ENCODE assay signal across 1 cellular context in genomic region chr5:175385691-175386360, GRCh38.
A peak's percentile ranks its signal among the peaks of the same experiment; 100 is the strongest.
TF ChIP-seq lines count a peak whose summit lies in the region.

No MANE protein-coding gene starts in this region.

TF ChIP-seq in HEK293, 187 proteins besides CTCF, POLR2A, EP300 and RAD21 (continued from another document and continues in another):
- peak; percentile 42; the same call in 1 of the 2 replicates for TF ChIP-seq ZBTB6 (tag by site-specific recombination; IDR thresholded peaks at IDR 0.05)
- no peak for TF ChIP-seq ZNF324 (tag by site-specific recombination; IDR thresholded peaks at IDR 0.05)
- TF ChIP-seq ZEB2 (tag by site-specific recombination; IDR thresholded peaks at IDR 0.05): no peak
- no peak for TF ChIP-seq ZNF239 (tag by site-specific recombination; IDR thresholded peaks at IDR 0.05)
- no peak for TF ChIP-seq ZNF768 (tag by site-specific recombination; IDR thresholded peaks at IDR 0.05)
- TF ChIP-seq ZNF692 (tag by site-specific recombination; IDR thresholded peaks at IDR 0.05): 0 out of 2 replicates have a peak, but pooled peaks have one; percentile 17
- no peak for TF ChIP-seq ZNF501 (tag by site-specific recombination; IDR thresholded peaks at IDR 0.05)
- no peak for TF ChIP-seq ZSCAN23 (tag by site-specific recombination; IDR thresholded peaks at IDR 0.05)
- peak; percentile 89 for TF ChIP-seq ZBTB44 (tag by site-specific recombination; IDR thresholded peaks at IDR 0.05)
- TF ChIP-seq KLF16 (tag by site-specific recombination; IDR thresholded peaks at IDR 0.05): no peak
- TF ChIP-seq ZNF561 (tag by site-specific recombination; IDR thresholded peaks at IDR 0.05; ENCODE audit: borderline replicate concordance): peak; percentile 78
- no peak for TF ChIP-seq ZNF785 (tag by site-specific recombination; IDR thresholded peaks at IDR 0.05)
- TF ChIP-seq ZNF146 (tag by site-specific recombination; IDR thresholded peaks at IDR 0.05): peak; percentile 69; the same call in 1 of the 2 replicates
- TF ChIP-seq TRIM28 (IDR thresholded peaks at IDR 0.05; ENCODE audit: borderline replicate concordance, low read length): no peak
- no peak for TF ChIP-seq ZNF658 (tag by site-specific recombination; IDR thresholded peaks at IDR 0.05)
- TF ChIP-seq MEIS1 (CRISPR knock-in tag; IDR thresholded peaks at IDR 0.05; ENCODE audit: borderline replicate concordance): no peak
- no peak for TF ChIP-seq ZNF16 (tag by site-specific recombination; IDR thresholded peaks at IDR 0.05; ENCODE audit: low read depth)
- TF ChIP-seq EGR2 (tag by site-specific recombination; IDR thresholded peaks at IDR 0.05; ENCODE audit: low read depth): no peak
- TF ChIP-seq ZNF529 (tag by site-specific recombination; IDR thresholded peaks at IDR 0.05; ENCODE audit: insufficient replicate concordance): no peak
- no peak for TF ChIP-seq ZNF518A (tag by site-specific recombination; conservative IDR thresholded peaks at IDR 0.05; ENCODE audit: low read depth)
- TF ChIP-seq ZNF639 (tag by site-specific recombination; IDR thresholded peaks at IDR 0.05): 0 out of 2 replicates have a peak, but pooled peaks have one; percentile 26
- no peak for TF ChIP-seq ZNF585B (tag by site-specific recombination; IDR thresholded peaks at IDR 0.05)
- no peak for TF ChIP-seq YY2 (tag by site-specific recombination; IDR thresholded peaks at IDR 0.05)
- TF ChIP-seq SALL2 (tag by site-specific recombination; IDR thresholded peaks at IDR 0.05; ENCODE audit: borderline replicate concordance): no peak
- TF ChIP-seq ZNF544 (tag by site-specific recombination; IDR thresholded peaks at IDR 0.05): no peak
- TF ChIP-seq TCF7L2 (IDR thresholded peaks at IDR 0.05; ENCODE audit: borderline replicate concordance, low read depth, low read length): no peak
- no peak for TF ChIP-seq ZNF354C (tag by site-specific recombination; IDR thresholded peaks at IDR 0.05; ENCODE audit: borderline replicate concordance, low read depth)
- TF ChIP-seq, protein P1, sequence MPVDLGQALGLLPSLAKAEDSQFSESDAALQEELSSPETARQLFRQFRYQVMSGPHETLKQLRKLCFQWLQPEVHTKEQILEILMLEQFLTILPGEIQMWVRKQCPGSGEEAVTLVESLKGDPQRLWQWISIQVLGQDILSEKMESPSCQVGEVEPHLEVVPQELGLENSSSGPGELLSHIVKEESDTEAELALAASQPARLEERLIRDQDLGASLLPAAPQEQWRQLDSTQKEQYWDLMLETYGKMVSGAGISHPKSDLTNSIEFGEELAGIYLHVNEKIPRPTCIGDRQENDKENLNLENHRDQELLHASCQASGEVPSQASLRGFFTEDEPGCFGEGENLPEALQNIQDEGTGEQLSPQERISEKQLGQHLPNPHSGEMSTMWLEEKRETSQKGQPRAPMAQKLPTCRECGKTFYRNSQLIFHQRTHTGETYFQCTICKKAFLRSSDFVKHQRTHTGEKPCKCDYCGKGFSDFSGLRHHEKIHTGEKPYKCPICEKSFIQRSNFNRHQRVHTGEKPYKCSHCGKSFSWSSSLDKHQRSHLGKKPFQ (tag by site-specific recombination; IDR thresholded peaks at IDR 0.05): no peak
- peak; percentile 44; the same call in 1 of the 2 replicates for TF ChIP-seq ZXDB (tag by site-specific recombination; IDR thresholded peaks at IDR 0.05)
- no peak for TF ChIP-seq PRDM2 (tag by site-specific recombination; IDR thresholded peaks at IDR 0.05; ENCODE audit: borderline replicate concordance)
- no peak for TF ChIP-seq ZNF19 (tag by site-specific recombination; IDR thresholded peaks at IDR 0.05; ENCODE audit: low read depth)
- no peak for TF ChIP-seq ZNF777 (tag by site-specific recombination; IDR thresholded peaks at IDR 0.05; ENCODE audit: borderline replicate concordance)
- TF ChIP-seq OVOL3 (tag by site-specific recombination; IDR thresholded peaks at IDR 0.05): peak; percentile 87
- no peak for TF ChIP-seq ZNF76 (tag by site-specific recombination; IDR thresholded peaks at IDR 0.05; ENCODE audit: borderline replicate concordance, low read depth)
- no peak; the same call in 1 of the 2 replicates for TF ChIP-seq ZNF214 (tag by site-specific recombination; IDR thresholded peaks at IDR 0.05; ENCODE audit: borderline replicate concordance)
- no peak for TF ChIP-seq ZNF114 (tag by site-specific recombination; IDR thresholded peaks at IDR 0.05)
- TF ChIP-seq GLIS2 (tag by site-specific recombination; IDR thresholded peaks at IDR 0.05): no peak
- no peak for TF ChIP-seq ZBTB8A (tag by site-specific recombination; IDR thresholded peaks at IDR 0.05)
- TF ChIP-seq ZNF629 (tag by site-specific recombination; IDR thresholded peaks at IDR 0.05): peak; percentile 89
- TF ChIP-seq ZNF626 (tag by site-specific recombination; IDR thresholded peaks at IDR 0.05): no peak
- TF ChIP-seq, protein P2, sequence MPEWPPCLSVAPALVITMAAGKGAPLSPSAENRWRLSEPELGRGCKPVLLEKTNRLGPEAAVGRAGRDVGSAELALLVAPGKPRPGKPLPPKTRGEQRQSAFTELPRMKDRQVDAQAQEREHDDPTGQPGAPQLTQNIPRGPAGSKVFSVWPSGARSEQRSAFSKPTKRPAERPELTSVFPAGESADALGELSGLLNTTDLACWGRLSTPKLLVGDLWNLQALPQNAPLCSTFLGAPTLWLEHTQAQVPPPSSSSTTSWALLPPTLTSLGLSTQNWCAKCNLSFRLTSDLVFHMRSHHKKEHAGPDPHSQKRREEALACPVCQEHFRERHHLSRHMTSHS (tag by site-specific recombination; IDR thresholded peaks at IDR 0.05): 0 out of 2 replicates have a peak, but pooled peaks have one; percentile 62
- TF ChIP-seq ZSCAN30 (tag by site-specific recombination; IDR thresholded peaks at IDR 0.05): peak; percentile 61; the same call in 1 of the 2 replicates
- no peak for TF ChIP-seq ZFP3 (tag by site-specific recombination; IDR thresholded peaks at IDR 0.05; ENCODE audit: low read depth)
- no peak for TF ChIP-seq ZBTB17 (tag by site-specific recombination; IDR thresholded peaks at IDR 0.05)
- no peak for TF ChIP-seq ZBTB20 (tag by site-specific recombination; IDR thresholded peaks at IDR 0.05)
